In genomic region chr17:41711669-41712400, GRCh38 we compare ENCODE assay signal across 26 cellular contexts. TPM values are rescaled to one million over a fixed set of nuclear protein-coding genes. Genes with fewer than 3 reads are reported as not detected.
"Had no signal": no experiment of that assay in that cellular context is flagged by ENCODE, and none has a peak within 500 bp of the region (broad histone marks: within the 10 kb centered on the region; RNA-seq: fewer than 3 reads in every experiment).

GAST (plus strand) TSS chr17:41712331; CDS start chr17:41715437, 3,106 bp downstream.

- H2AFZ ChIP-seq: parathyroid adenoma had no signal

- H3K79me2 ChIP-seq: parathyroid adenoma had no signal

- H3K27ac Mint-ChIP-seq: activated B cell treated with CpG ODN at 0.5 μM for 24 hours; activated CD4-positive, alpha-beta T cell treated with anti-CD3 and anti-CD28 coated beads for 36 hours; activated naive CD8-positive, alpha-beta T cell treated with anti-CD3 and anti-CD28 coated beads, Interleukin-2, amount 50 U/mL, for 24 hours; stimulated activated naive B cell treated with anti-CD40 and anti-IgM and Interleukin-4, amounts not matched to agents 10 μg/mL and 1 μg/mL and 100 μg/mL, for 72 hours; T-helper 1 cell treated with Interleukin-12 subunit alpha and Interleukin-12 subunit beta and Interleukin-4 antibody, amounts not matched to agents 30 μg/mL and 1 μg/mL, for 36 hours had no signal

- H3K4me1 Mint-ChIP-seq: activated B cell treated with CpG ODN at 0.5 μM for 24 hours had no signal

- H3K36me3 Mint-ChIP-seq: naive thymus-derived CD8-positive, alpha-beta T cell; stimulated activated naive B cell treated with anti-CD40 and anti-IgM and Interleukin-4, amounts not matched to agents 10 μg/mL and 1 μg/mL and 100 μg/mL, for 72 hours had no signal

- H3K4me1 ChIP-seq: left lung, parathyroid adenoma, testis had no signal

- H3K27ac ChIP-seq: left lung, neutrophil, parathyroid adenoma, testis had no signal

- ATAC-seq: activated CD4-positive, alpha-beta T cell treated with anti-CD3 and anti-CD28 coated beads for 36 hours; activated naive CD8-positive, alpha-beta T cell treated with anti-CD3 and anti-CD28 coated beads, Interleukin-2, amount 50 U/mL, for 24 hours; left lung; naive thymus-derived CD8-positive, alpha-beta T cell; sciatic nerve; stimulated activated naive B cell treated with anti-CD40 and anti-IgM and Interleukin-4, amounts not matched to agents 10 μg/mL and 1 μg/mL and 100 μg/mL, for 72 hours had no signal

- H3K36me3 ChIP-seq: left lung, neutrophil had no signal

- H3K9me3 ChIP-seq: left lung, neutrophil, testis had no signal

- H3K27me3 ChIP-seq: testis had no signal

- DNase-seq: activated B cell treated with CpG ODN at 0.5 μM for 24 hours; activated CD4-positive, alpha-beta T cell treated with anti-CD3 and anti-CD28 coated beads for 36 hours; activated CD4-positive, alpha-beta T cell treated with anti-CD3 and anti-CD28 coated beads, Interleukin-2, amount 50 U/mL, for 4 hours; activated effector memory CD4-positive, alpha-beta T cell treated with Interleukin-2 at 50 U/mL for 16 hours; activated naive CD4-positive, alpha-beta T cell treated with anti-CD3 and anti-CD28 coated beads, Interleukin-2, amount 50 U/mL, for 16 hours; activated naive CD8-positive, alpha-beta T cell treated with anti-CD3 and anti-CD28 coated beads, Interleukin-2, amount 50 U/mL, for 24 hours; activated T-cell treated with anti-CD3 and anti-CD28 coated beads, Interleukin-2, amount 50 U/mL, for 48 hours; dermis blood vessel endothelial cell; effector CD8-positive, alpha-beta T cell; foreskin melanocyte; kidney glomerular epithelial cell; stimulated activated CD4-positive, alpha-beta T cell treated with anti-CD3 and anti-CD28 coated beads, Interleukin-15, amount 100 ng/mL, for 24 hours; stimulated activated naive B cell treated with anti-CD40 and anti-IgM and Interleukin-4, amounts not matched to agents 10 μg/mL and 1 μg/mL and 100 μg/mL, for 72 hours; testis had no signal

- H3K9ac ChIP-seq: parathyroid adenoma had no signal

- H3K4me3 Mint-ChIP-seq: activated B cell treated with CpG ODN at 0.5 μM for 24 hours; activated CD4-positive, alpha-beta T cell treated with anti-CD3 and anti-CD28 coated beads for 36 hours; activated naive CD8-positive, alpha-beta T cell treated with anti-CD3 and anti-CD28 coated beads, Interleukin-2, amount 50 U/mL, for 24 hours; stimulated activated naive B cell treated with anti-CD40 and anti-IgM and Interleukin-4, amounts not matched to agents 10 μg/mL and 1 μg/mL and 100 μg/mL, for 72 hours; T-helper 1 cell treated with Interleukin-12 subunit alpha and Interleukin-12 subunit beta and Interleukin-4 antibody, amounts not matched to agents 30 μg/mL and 1 μg/mL, for 36 hours had no signal

- H3K4me3 ChIP-seq: left lung, lung, smooth muscle cell, testis had no signal

- H3K4me2 ChIP-seq: smooth muscle cell had no signal

- H3K9me3 Mint-ChIP-seq: activated B cell treated with CpG ODN at 0.5 μM for 24 hours; activated naive CD8-positive, alpha-beta T cell treated with anti-CD3 and anti-CD28 coated beads, Interleukin-2, amount 50 U/mL, for 24 hours; naive thymus-derived CD8-positive, alpha-beta T cell; T-helper 1 cell treated with Interleukin-12 subunit alpha and Interleukin-12 subunit beta and Interleukin-4 antibody, amounts not matched to agents 30 μg/mL and 1 μg/mL, for 36 hours had no signal

RNA-seq across cellular contexts. Expression of gene GAST, which starts in this region (rescaled TPM):
- total RNA-seq: activated B cell treated with CpG ODN at 0.5 μM for 24 hours; activated CD4-positive, alpha-beta T cell treated with anti-CD3 and anti-CD28 coated beads for 36 hours; activated CD8-positive, alpha-beta memory T cell treated with anti-CD3 and anti-CD28 coated beads for 36 hours; cardiac septum; dermis blood vessel endothelial cell; left lung; lung; naive thymus-derived CD8-positive, alpha-beta T cell; sciatic nerve; smooth muscle cell; testis; ureter had no signal
- polyA plus RNA-seq: esophagus; lung; naive thymus-derived CD8-positive, alpha-beta T cell had no signal
